Comparison of ENCODE assay signal across 9 cellular contexts in the genomic region with DNA sequence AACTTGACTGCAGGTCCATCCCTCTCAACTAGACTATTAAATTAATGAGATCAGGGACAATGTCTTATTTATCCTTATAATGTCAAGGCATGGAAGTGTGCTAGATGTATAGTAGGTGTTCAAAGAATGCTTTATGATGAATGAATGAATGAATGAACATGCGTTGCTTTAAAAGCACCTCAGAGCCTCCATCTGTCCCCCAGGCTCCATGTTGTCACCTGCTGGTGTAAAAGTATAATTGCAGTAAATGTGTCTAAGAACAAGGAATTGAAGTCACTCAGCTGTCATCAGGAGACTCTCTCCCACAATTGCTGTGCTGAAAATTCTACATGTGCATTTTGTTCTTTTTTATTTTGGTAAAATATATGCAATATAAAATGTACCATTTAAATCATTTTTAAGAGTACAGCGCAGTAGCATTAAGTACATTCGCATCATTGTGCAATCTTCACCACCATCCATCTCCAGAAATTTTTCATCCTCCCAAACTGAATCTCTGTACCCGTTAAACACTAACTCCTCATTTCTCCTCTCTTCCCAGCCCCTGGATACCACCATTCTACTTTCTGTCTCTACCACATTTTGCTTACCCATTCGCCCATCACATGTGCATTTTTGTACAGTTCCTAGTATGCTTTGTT. TPM values are rescaled to one million over a fixed set of nuclear protein-coding genes. Genes with fewer than 3 reads are reported as not detected.
DNase-seq lines count a peak whose midpoint lies in the region; ATAC-seq, FAIRE-seq and TF ChIP-seq lines count a peak whose summit lies in the region.
"Had no signal": no experiment of that assay in that cellular context is flagged by ENCODE, and none has a peak within 500 bp of the region (broad histone marks: within the 10 kb centered on the region; RNA-seq: fewer than 3 reads in every experiment).

No MANE protein-coding gene starts in this region.

- TF ChIP-seq CTCF in AG09319 (IDR thresholded peaks at IDR 0.05; ENCODE audit: low read depth, low read length) (peak; percentile 31), keratinocyte (optimal IDR thresholded peaks at IDR 0.05 in 1 of 3, IDR thresholded peaks at IDR 0.05 in 1 of 3, conservative IDR thresholded peaks at IDR 0.05 in 1 of 3; ENCODE audit: extremely low read depth in 1 of 3, insufficient read depth in 2 of 3, low read length in 3 of 3) (peak; percentile 56 to 66 (median 57))

- H3K27ac ChIP-seq in keratinocyte (ENCODE audit: control insufficient read depth, insufficient read depth, low read length), result no peak overlapping the region

- H3K36me3 Mint-ChIP-seq in activated CD4-positive, alpha-beta memory T cell treated with anti-CD3 and anti-CD28 coated beads for 36 hours, result no peaks in the 10 kb centered on the region

- 0 out of 3 replicates have a peak, but pooled peaks have one; percentile 44 for ATAC-seq in SK-N-SH treated with all-trans-retinoic acid at 6 μM for 48 hours

- no peak overlapping the region for H2AFZ ChIP-seq in keratinocyte (ENCODE audit: control insufficient read depth, low read length)

- FAIRE-seq in keratinocyte (lab: Jason Lieb, UNC), result no peak

- H4K20me1 ChIP-seq in keratinocyte (ENCODE audit: control insufficient read depth, extremely low read depth, insufficient read depth, low read length), result no peaks in the 10 kb centered on the region

- no peaks in the 10 kb centered on the region for H3K4me1 ChIP-seq in keratinocyte (ENCODE audit: control insufficient read depth, extremely low read depth, insufficient read depth, low read length)

- no peaks in the 10 kb centered on the region for H3K9me1 ChIP-seq in keratinocyte (ENCODE audit: control insufficient read depth, extremely low read depth, insufficient read depth, low read length)

- H3K4me2 ChIP-seq in keratinocyte (ENCODE audit: control insufficient read depth, extremely low read depth, insufficient read depth, low read depth, low read length), result no peak overlapping the region

- CTCF ChIA-PET in activated CD4-positive, alpha-beta memory T cell treated with anti-CD3 and anti-CD28 coated beads for 36 hours (lab: Charles Lee), result interaction anchor here (0.7 to 1.5 kb wide), 3 partner anchors 9 to 129 kb away, joined by 4 to 9 read pairs (median 4); no protein-coding TSS in a partner anchor

- H3K9me3 Mint-ChIP-seq in activated CD4-positive, alpha-beta memory T cell treated with anti-CD3 and anti-CD28 coated beads for 36 hours, result no peaks in the 10 kb centered on the region

- H3K79me2 ChIP-seq in keratinocyte (ENCODE audit: control insufficient read depth, insufficient read depth, low read length), result no peaks in the 10 kb centered on the region

- no peaks in the 10 kb centered on the region for H3K36me3 ChIP-seq in keratinocyte (ENCODE audit: control insufficient read depth in 2 of 2, extremely low read depth in 1 of 2, insufficient read depth in 2 of 2, low read length in 2 of 2)

- intact Hi-C loops in activated CD4-positive, alpha-beta memory T cell treated with anti-CD3 and anti-CD28 coated beads for 36 hours (cut with micrococcal nuclease), result no loop called here

- POLR2A ChIA-PET in activated CD4-positive, alpha-beta memory T cell treated with anti-CD3 and anti-CD28 coated beads for 36 hours (lab: Charles Lee), result no interaction called here

- dilution Hi-C loops in keratinocyte (cut with MboI; ENCODE audit: extremely low pct_ligation_motif_present, low sequenced_read_pairs), result no loop called here

- H3K27me3 ChIP-seq in keratinocyte (ENCODE audit: control insufficient read depth, extremely low read depth, insufficient read depth, low read length), result no peaks in the 10 kb centered on the region

- no peak overlapping the region for H3K4me3 Mint-ChIP-seq in activated CD4-positive, alpha-beta memory T cell treated with anti-CD3 and anti-CD28 coated beads for 36 hours

- H3K27me3 Mint-ChIP-seq in activated CD4-positive, alpha-beta memory T cell treated with anti-CD3 and anti-CD28 coated beads for 36 hours, result peaks cover 22% of the 10 kb centered on the region

- H3K9me3 ChIP-seq in keratinocyte (ENCODE audit: control insufficient read depth, low read depth, low read length), result no peaks in the 10 kb centered on the region

- H3K27ac Mint-ChIP-seq in activated CD4-positive, alpha-beta memory T cell treated with anti-CD3 and anti-CD28 coated beads for 36 hours, result no peak overlapping the region

- DNase-seq in AG09319 (ENCODE audit: extremely low read depth, low read depth) (no peak), H4 (ENCODE audit: low spot score) (peak; percentile 28), keratinocyte (ENCODE audit: low read depth, low spot score) (peak; percentile 2), NCI-H2196 treated with DMSO at 0.1 percent for 48 hours (lab: John Stamatoyannopoulos, UW; ENCODE audit: unreplicated experiment) (no peak), cortex of kidney (lab: John Stamatoyannopoulos, UW) (no peak)
- DNase-seq in activated CD4-positive, alpha-beta memory T cell treated with anti-CD3 and anti-CD28 coated beads for 36 hours, result no peak
- no peak for DNase-seq in activated CD4-positive, CD25-positive, alpha-beta regulatory T cell treated with anti-CD3 and anti-CD28 coated beads, Interleukin-2, amount 50 U/mL, for 72 hours
- DNase-seq: hippocampal formation had no signal

- H3K9ac ChIP-seq in keratinocyte (ENCODE audit: control insufficient read depth, extremely low read depth, insufficient read depth, low read length), result no peak overlapping the region

- H3K4me1 Mint-ChIP-seq in activated CD4-positive, alpha-beta memory T cell treated with anti-CD3 and anti-CD28 coated beads for 36 hours (ENCODE audit: low read depth), result no peaks in the 10 kb centered on the region

- no peak overlapping the region for H3K4me3 ChIP-seq in keratinocyte (ENCODE audit: control insufficient read depth in 2 of 3, extremely low read depth in 1 of 3, insufficient read depth in 2 of 3, low read depth in 1 of 3, low read length in 3 of 3)

TF ChIP-seq in SK-N-SH treated with all-trans-retinoic acid at 6 μM for 48 hours, 23 proteins besides CTCF, POLR2A, EP300 and RAD21:
- TF ChIP-seq, protein P1, sequence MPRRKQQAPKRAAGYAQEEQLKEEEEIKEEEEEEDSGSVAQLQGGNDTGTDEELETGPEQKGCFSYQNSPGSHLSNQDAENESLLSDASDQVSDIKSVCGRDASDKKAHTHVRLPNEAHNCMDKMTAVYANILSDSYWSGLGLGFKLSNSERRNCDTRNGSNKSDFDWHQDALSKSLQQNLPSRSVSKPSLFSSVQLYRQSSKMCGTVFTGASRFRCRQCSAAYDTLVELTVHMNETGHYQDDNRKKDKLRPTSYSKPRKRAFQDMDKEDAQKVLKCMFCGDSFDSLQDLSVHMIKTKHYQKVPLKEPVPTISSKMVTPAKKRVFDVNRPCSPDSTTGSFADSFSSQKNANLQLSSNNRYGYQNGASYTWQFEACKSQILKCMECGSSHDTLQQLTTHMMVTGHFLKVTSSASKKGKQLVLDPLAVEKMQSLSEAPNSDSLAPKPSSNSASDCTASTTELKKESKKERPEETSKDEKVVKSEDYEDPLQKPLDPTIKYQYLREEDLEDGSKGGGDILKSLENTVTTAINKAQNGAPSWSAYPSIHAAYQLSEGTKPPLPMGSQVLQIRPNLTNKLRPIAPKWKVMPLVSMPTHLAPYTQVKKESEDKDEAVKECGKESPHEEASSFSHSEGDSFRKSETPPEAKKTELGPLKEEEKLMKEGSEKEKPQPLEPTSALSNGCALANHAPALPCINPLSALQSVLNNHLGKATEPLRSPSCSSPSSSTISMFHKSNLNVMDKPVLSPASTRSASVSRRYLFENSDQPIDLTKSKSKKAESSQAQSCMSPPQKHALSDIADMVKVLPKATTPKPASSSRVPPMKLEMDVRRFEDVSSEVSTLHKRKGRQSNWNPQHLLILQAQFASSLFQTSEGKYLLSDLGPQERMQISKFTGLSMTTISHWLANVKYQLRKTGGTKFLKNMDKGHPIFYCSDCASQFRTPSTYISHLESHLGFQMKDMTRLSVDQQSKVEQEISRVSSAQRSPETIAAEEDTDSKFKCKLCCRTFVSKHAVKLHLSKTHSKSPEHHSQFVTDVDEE (CRISPR knock-in tag; IDR thresholded peaks at IDR 0.05), result no peak
- TF ChIP-seq ESRRG (CRISPR knock-in tag; IDR thresholded peaks at IDR 0.05), result no peak
- TF ChIP-seq TOX (CRISPR knock-in tag; IDR thresholded peaks at IDR 0.05; ENCODE audit: borderline replicate concordance), result no peak
- TF ChIP-seq ZC3H10 (CRISPR knock-in tag; IDR thresholded peaks at IDR 0.05), result no peak
- no peak for TF ChIP-seq OSR1 (CRISPR knock-in tag; IDR thresholded peaks at IDR 0.05)
- no peak for TF ChIP-seq ZNF565 (CRISPR knock-in tag; conservative IDR thresholded peaks at IDR 0.05; ENCODE audit: low read depth)
- TF ChIP-seq, protein P2, sequence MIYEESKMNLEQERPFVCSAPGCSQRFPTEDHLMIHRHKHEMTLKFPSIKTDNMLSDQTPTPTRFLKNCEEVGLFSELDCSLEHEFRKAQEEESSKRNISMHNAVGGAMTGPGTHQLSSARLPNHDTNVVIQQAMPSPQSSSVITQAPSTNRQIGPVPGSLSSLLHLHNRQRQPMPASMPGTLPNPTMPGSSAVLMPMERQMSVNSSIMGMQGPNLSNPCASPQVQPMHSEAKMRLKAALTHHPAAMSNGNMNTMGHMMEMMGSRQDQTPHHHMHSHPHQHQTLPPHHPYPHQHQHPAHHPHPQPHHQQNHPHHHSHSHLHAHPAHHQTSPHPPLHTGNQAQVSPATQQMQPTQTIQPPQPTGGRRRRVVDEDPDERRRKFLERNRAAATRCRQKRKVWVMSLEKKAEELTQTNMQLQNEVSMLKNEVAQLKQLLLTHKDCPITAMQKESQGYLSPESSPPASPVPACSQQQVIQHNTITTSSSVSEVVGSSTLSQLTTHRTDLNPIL (CRISPR knock-in tag; IDR thresholded peaks at IDR 0.05; ENCODE audit: low read depth), result no peak

RNA-seq across cellular contexts. Expression of a gene that starts 52.6 kb away (rescaled TPM):
- total RNA-seq in H4 (2014; rRNA removed; shearing (Covaris generic)), result 17.3 and 19.2 TPM in 2 replicates
- 21.9 to 30.0 TPM (median 28.4 TPM) in 3 replicates for polyA plus RNA-seq in keratinocyte
- 18.3 TPM for polyA plus RNA-seq in keratinocyte (2011; ENCODE audit: low read depth)
- 20.5 and 33.1 TPM in 2 replicates for polyA plus RNA-seq in keratinocyte (2011; cell fraction: cytosol; rRNA removed)
- 15.7 and 18.8 TPM in 2 replicates for polyA plus RNA-seq in keratinocyte (2011; cell fraction: nucleus; rRNA removed)
- polyA plus RNA-seq in keratinocyte (2012; ENCODE audit: low replicate concordance), result 18.4 and 21.3 TPM in 2 replicates
- polyA minus RNA-seq in keratinocyte, result 27.1 to 37.6 TPM (median 34.0 TPM) in 3 replicates
- polyA minus RNA-seq in keratinocyte (2011; cell fraction: cytosol; rRNA and poly(A)+ RNA removed), result 32.6 TPM
- 18.1 and 46.0 TPM in 2 replicates for polyA minus RNA-seq in keratinocyte (2011; cell fraction: nucleus; rRNA and poly(A)+ RNA removed)
- total RNA-seq in activated CD4-positive, alpha-beta memory T cell treated with anti-CD3 and anti-CD28 coated beads for 36 hours, result under 1 TPM in 1 of 2 experiments, not detected in 1; 0.12 TPM

Comparison
In these comparisons a context has a peak if more than half of its experiments do, and no peak if none do; other contexts are left out.
1. DNase-seq: peak in H4 (single experiment) and keratinocyte (single experiment); none in AG09319 (single experiment), NCI-H2196 treated with DMSO at 0.1 percent for 48 hours (single experiment), activated CD4-positive, alpha-beta memory T cell treated with anti-CD3 and anti-CD28 coated beads for 36 hours (single experiment), activated CD4-positive, CD25-positive, alpha-beta regulatory T cell treated with anti-CD3 and anti-CD28 coated beads, Interleukin-2, amount 50 U/mL, for 72 hours (single experiment) and cortex of kidney (single experiment).
2. RNA of a gene that starts 52.6 kb away (total RNA-seq): 17.3 to 19.2 TPM in H4; 0.12 TPM in activated CD4-positive, alpha-beta memory T cell treated with anti-CD3 and anti-CD28 coated beads for 36 hours; every median in the first group is over 10 times any median in the second.